In the genomic region with DNA sequence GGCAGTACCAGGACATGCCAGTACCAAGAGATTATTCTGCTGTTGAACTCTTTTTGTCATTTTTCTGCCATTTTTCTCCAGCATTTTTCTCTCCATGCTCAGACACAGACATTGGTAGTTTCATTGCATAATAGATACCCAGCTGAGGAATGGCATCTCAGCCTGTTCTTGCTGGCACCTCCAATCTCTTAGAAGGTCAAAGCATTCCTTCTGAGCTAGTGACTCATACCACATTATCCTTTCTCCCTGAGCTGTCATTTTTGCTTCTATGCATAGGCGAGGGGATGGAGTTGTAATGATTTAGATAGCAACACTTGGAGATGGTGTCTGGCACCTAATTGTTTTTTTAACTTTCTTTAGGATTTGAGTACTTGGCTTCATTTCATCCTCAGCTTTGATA, we compare ENCODE assay signal across 9 cellular contexts.
"Had no signal": no experiment of that assay in that cellular context is flagged by ENCODE, and none has a peak within 500 bp of the region (broad histone marks: within the 10 kb centered on the region; RNA-seq: fewer than 3 reads in every experiment).

No MANE protein-coding gene starts in this region.

- H3K9me3 Mint-ChIP-seq: GM23338, H9 had no signal

- H3K27ac Mint-ChIP-seq: GM23338, H9, HFFc6 had no signal

- DNase-seq: GM23248, GOT3, H7, H9, HCEC 1CT, HFFc6 had no signal

- H3K4me3 Mint-ChIP-seq: GM23338, H9, HFFc6 had no signal

- H3K4me3 ChIP-seq: GM23248, GM23338, HAP-1 had no signal

- H3K9me3 ChIP-seq: HAP-1 had no signal

- ATAC-seq: GM23338, HCT116 had no signal

- H3K27ac ChIP-seq: GM23248 had no signal

- H3K36me3 ChIP-seq: HAP-1 had no signal

- H3K4me1 Mint-ChIP-seq: GM23338, H9 had no signal

- H3K4me1 ChIP-seq: HAP-1 had no signal
